In genomic region chr12:132908145-132909029, GRCh38 we compare ENCODE assay signal across 8 cellular contexts. TPM values are rescaled to one million over a fixed set of nuclear protein-coding genes. Genes with fewer than 3 reads are reported as not detected.
DNase-seq lines count a peak whose midpoint lies in the region; ATAC-seq and FAIRE-seq lines count a peak whose summit lies in the region.

No MANE protein-coding gene starts in this region.

- ATAC-seq in GM21529 (IDR thresholded peaks at IDR 0.05; ENCODE audit: unreplicated experiment) = peak; percentile 93

- no peaks in the 10 kb centered on the region for H3K9me2 ChIP-seq in Karpas-422 (replicated peaks; ENCODE audit: insufficient read depth, low read length)

- peaks cover 9% of the 10 kb centered on the region; the same call in 1 of the 2 replicates for H3K9me3 ChIP-seq in Karpas-422 (ENCODE audit: low read length)

- DNase-seq in DMS153 (lab: John Stamatoyannopoulos, UW) (peak; percentile 97), Karpas-422 (peak; percentile 93), T1000 (lab: John Stamatoyannopoulos, UW) (peak; percentile 90), astrocyte of the hippocampus (ENCODE audit: low read depth, low spot score) (peak; percentile 99), hepatic stellate cell (ENCODE audit: low spot score) (peak; percentile 95), putamen (ENCODE audit: low spot score) (peak; percentile 96), urothelium cell line (ENCODE audit: low spot score) (peak; percentile 97)

- H3K36me3 ChIP-seq in Karpas-422 (ENCODE audit: insufficient read depth, low read length) = no peaks in the 10 kb centered on the region

- no peaks in the 10 kb centered on the region; the same call in 1 of the 2 replicates for H3K4me1 ChIP-seq in Karpas-422 (ENCODE audit: low read length)

- H3K79me2 ChIP-seq in Karpas-422 (ENCODE audit: low read length) = no peaks in the 10 kb centered on the region

- H4K20me1 ChIP-seq in Karpas-422 (ENCODE audit: insufficient read depth, low read depth, low read length) = no peaks in the 10 kb centered on the region

- peak; percentile 97 for FAIRE-seq in urothelium cell line (lab: Jason Lieb, UNC)

- H3K27ac ChIP-seq in Karpas-422 (ENCODE audit: low read length) = peak overlapping the region; percentile 77

- H3K4me3 ChIP-seq in Karpas-422 (ENCODE audit: low read length) = peak overlapping the region; percentile 75

- H3K9ac ChIP-seq in Karpas-422 (ENCODE audit: low read length) = peak overlapping the region; percentile 85

- H3K4me2 ChIP-seq in Karpas-422 (ENCODE audit: low read depth, low read length, poor library complexity, severe bottlenecking) = peak overlapping the region; percentile 68

- peak overlapping the region; percentile 83; the same call in 1 of the 2 replicates for H2AFZ ChIP-seq in Karpas-422 (ENCODE audit: low read length)

- H3K27me3 ChIP-seq in Karpas-422 (ENCODE audit: low read length) = no peaks in the 10 kb centered on the region

RNA-seq across cellular contexts. Expression of gene CHFR, which starts 21.0 kb away (rescaled TPM):
- 7.1 and 10.1 TPM in 2 replicates for total RNA-seq in Karpas-422 (2014; rRNA removed; shearing (Covaris generic); ENCODE audit: low replicate concordance)

RNA-seq across cellular contexts. Expression of gene ZNF605, which starts 47.7 kb away (rescaled TPM):
- 4.3 and 8.1 TPM in 2 replicates for total RNA-seq in Karpas-422 (2014; rRNA removed; shearing (Covaris generic); ENCODE audit: low replicate concordance)

Comparison
In these comparisons a context has a peak if more than half of its experiments do, and no peak if none do; other contexts are left out.
1. Peak in every context shown above with its lines: DNase-seq, ATAC-seq, H3K4me3 ChIP-seq and H3K27ac ChIP-seq.